Comparison of ENCODE assay signal across 17 cellular contexts in genomic region chr2:32882911-32883810, GRCh38.
DNase-seq lines count a peak whose midpoint lies in the region; ATAC-seq and TF ChIP-seq lines count a peak whose summit lies in the region.
"Had no signal": no experiment of that assay in that cellular context is flagged by ENCODE, and none has a peak within 500 bp of the region (broad histone marks: within the 10 kb centered on the region; RNA-seq: fewer than 3 reads in every experiment).

No MANE protein-coding gene starts in this region.

- H3K9me2 ChIP-seq in OCI-LY7 (ENCODE audit: insufficient read depth, low read length): no peaks in the 10 kb centered on the region

- H3K4ac ChIP-seq in neuronal stem cell (ENCODE audit: low read length): no peak overlapping the region

- H2BK120ac ChIP-seq in neuronal stem cell (ENCODE audit: low read depth, low read length): no peak overlapping the region

- H3K14ac ChIP-seq in neuronal stem cell (ENCODE audit: low read length): no peak overlapping the region

- POLR2A ChIA-PET in OCI-LY7 (lab: Charles Lee): interaction anchor here (1.2 kb wide), 1 partner anchor 11 kb away, joined by 4 read pairs; no protein-coding TSS in a partner anchor

- H3K18ac ChIP-seq in neuronal stem cell (ENCODE audit: low read length): no peak overlapping the region

- peak; percentile 22 for DNase-seq in EL
- DNase-seq in OCI-LY7 (ENCODE audit: low spot score): no peak
- DNase-seq in fibroblast of gingiva (ENCODE audit: low read depth): peak; percentile 30
- DNase-seq in neuronal stem cell (ENCODE audit: low spot score): no peak
- DNase-seq in stimulated activated CD4-positive, alpha-beta T cell treated with anti-CD3 and anti-CD28 coated beads, Interleukin-15, amount 100 ng/mL, for 24 hours: no peak
- no peak for DNase-seq in cerebellar cortex (ENCODE audit: low spot score)
- DNase-seq in NCI-H2227 treated with DMSO at 0.1 percent for 48 hours (lab: John Stamatoyannopoulos, UW): no peak
- DNase-seq: activated CD8-positive, alpha-beta memory T cell treated with anti-CD3 and anti-CD28 coated beads, Interleukin-2, amount 50 U/mL, for 48 hours; activated naive CD4-positive, alpha-beta T cell treated with anti-CD3 and anti-CD28 coated beads, Interleukin-2, amount 10 ng/mL, durations not matched to agents 7 days and 5 days; CD4-positive, CD25-positive, alpha-beta regulatory T cell; effector memory CD4-positive, alpha-beta T cell; heart left ventricle; mucosa of descending colon; NCI-H187 treated with DMSO at 0.1 percent for 48 hours; NCI-H774 had no signal

- H3K4me3 ChIP-seq in OCI-LY7 (ENCODE audit: low read depth, low read length, poor library complexity, severe bottlenecking) (no peak overlapping the region), neuronal stem cell (ENCODE audit: low read length in 2 of 2) (no peak overlapping the region)
- H3K4me3 ChIP-seq: heart left ventricle, mucosa of descending colon had no signal

- H2BK5ac ChIP-seq in neuronal stem cell (ENCODE audit: low read length): no peak overlapping the region

- H3K9me3 ChIP-seq in OCI-LY7 (ENCODE audit: low read length) (peaks cover 11% of the 10 kb centered on the region), neuronal stem cell (replicated peaks in 1 of 2; ENCODE audit: control insufficient read depth in 2 of 2, insufficient read depth in 1 of 2, low read depth in 1 of 2, low read length in 2 of 2) (peaks cover 3 to 7% of the 10 kb centered on the region in 2 donors)

- no peaks in the 10 kb centered on the region for H4K20me1 ChIP-seq in OCI-LY7 (ENCODE audit: insufficient read depth, low read length)

- no CpG with 5 or more reads among the region's 10 CpGs for WGBS in neuronal stem cell (ENCODE audit: extremely low coverage in 2 of 2, insufficient read length in 2 of 2, insufficient replicate concordance in 1 of 2), 2 donors

- H3K27me3 ChIP-seq in neuronal stem cell (ENCODE audit: control insufficient read depth in 3 of 3, insufficient read depth in 3 of 3, low read depth in 1 of 3, low read length in 3 of 3): no peaks in the 10 kb centered on the region
- H3K27me3 ChIP-seq: heart left ventricle had no signal

- H3K23ac ChIP-seq in neuronal stem cell (ENCODE audit: low read depth, low read length, poor library complexity): no peak overlapping the region

- H3K4me1 ChIP-seq in OCI-LY7 (ENCODE audit: insufficient read depth, low read length, poor library complexity, severe bottlenecking): peaks cover 7% of the 10 kb centered on the region
- H3K4me1 ChIP-seq in neuronal stem cell (ENCODE audit: control insufficient read depth in 2 of 2, insufficient read depth in 1 of 2, low read depth in 1 of 2, low read length in 2 of 2): peaks cover 2 to 6% of the 10 kb centered on the region in 2 donors

- H3K27ac ChIP-seq in OCI-LY7 (ENCODE audit: low read depth, low read length, poor library complexity, severe bottlenecking) (no peak overlapping the region), neuronal stem cell (replicated peaks; ENCODE audit: low read length) (peak overlapping the region; percentile 15)
- H3K27ac ChIP-seq: heart left ventricle had no signal

- H2AK5ac ChIP-seq in neuronal stem cell (ENCODE audit: low read depth, low read length): no peak overlapping the region

- H4K91ac ChIP-seq in neuronal stem cell (ENCODE audit: low read depth, low read length, poor library complexity): no peak overlapping the region

- H2BK12ac ChIP-seq in neuronal stem cell (ENCODE audit: low read length): no peak overlapping the region

- H2BK15ac ChIP-seq in neuronal stem cell (ENCODE audit: low read length): no peak overlapping the region

- H3K79me2 ChIP-seq in OCI-LY7 (ENCODE audit: insufficient read depth, low read depth, low read length): no peaks in the 10 kb centered on the region

- H3K9ac ChIP-seq in neuronal stem cell (ENCODE audit: low read depth, low read length, poor library complexity): no peak overlapping the region

- H3K4me2 ChIP-seq in OCI-LY7 (ENCODE audit: low read length) (no peak overlapping the region), neuronal stem cell (ENCODE audit: insufficient read depth, low read length, poor library complexity, severe bottlenecking) (no peak overlapping the region)

- intact Hi-C loops in OCI-LY7 (cut with micrococcal nuclease; ENCODE audit: unreplicated experiment): no loop called here

- no peak for TF ChIP-seq CTCF in OCI-LY7 (conservative IDR thresholded peaks at IDR 0.05; ENCODE audit: low read length)

- CTCF ChIA-PET in OCI-LY7 (lab: Charles Lee; ENCODE audit: unreplicated experiment): no interaction called here

- H3K79me1 ChIP-seq in neuronal stem cell (ENCODE audit: low read depth, low read length): no peaks in the 10 kb centered on the region

- H2AFZ ChIP-seq in OCI-LY7 (ENCODE audit: low read length) (0 out of 2 replicates have a peak overlapping the region, but pooled peaks have one; percentile 12), neuronal stem cell (ENCODE audit: low read length) (peak overlapping the region; percentile 73)

- no peak for ATAC-seq in GM18502 (IDR thresholded peaks at IDR 0.05; ENCODE audit: poor library complexity, unreplicated experiment)
- ATAC-seq: heart left ventricle, mucosa of descending colon, Right ventricle myocardium inferior had no signal

- no peaks in the 10 kb centered on the region for H3K36me3 ChIP-seq in OCI-LY7 (ENCODE audit: insufficient read depth, low read length)
- H3K36me3 ChIP-seq in neuronal stem cell (replicated peaks in 1 of 2; ENCODE audit: control insufficient read depth in 2 of 2, insufficient read depth in 2 of 2, low read length in 2 of 2): no peaks in the 10 kb centered on the region
- H3K36me3 ChIP-seq: heart left ventricle had no signal

- no peak overlapping the region for H4K8ac ChIP-seq in neuronal stem cell (ENCODE audit: low read depth, low read length)

- no TSS peak for BruUV-seq in OCI-LY7 (replicated peaks; lab: Mats Ljungman, UMichigan)

Comparison
In these comparisons a context has a peak if more than half of its experiments do, and no peak if none do; other contexts are left out.
1. DNase-seq: peak in EL (single experiment) and fibroblast of gingiva (single experiment); none in OCI-LY7 (single experiment), neuronal stem cell (single experiment), stimulated activated CD4-positive, alpha-beta T cell treated with anti-CD3 and anti-CD28 coated beads, Interleukin-15, amount 100 ng/mL, for 24 hours (single experiment), cerebellar cortex (single experiment) and NCI-H2227 treated with DMSO at 0.1 percent for 48 hours (single experiment).